ENCODE assay signal across 35 cellular contexts in genomic region chr3:16231983-16232382, GRCh38. TPM values are rescaled to one million over a fixed set of nuclear protein-coding genes. Genes with fewer than 3 reads are reported as not detected.
"Had no signal": no experiment of that assay in that cellular context is flagged by ENCODE, and none has a peak within 500 bp of the region (broad histone marks: within the 10 kb centered on the region; RNA-seq: fewer than 3 reads in every experiment).

No MANE protein-coding gene starts in this region.

- H3K4me3 Mint-ChIP-seq: activated CD4-positive, alpha-beta memory T cell treated with anti-CD3 and anti-CD28 coated beads for 36 hours; activated CD4-positive, alpha-beta T cell treated with anti-CD3 and anti-CD28 coated beads for 36 hours; activated CD4-positive, alpha-beta T cell treated with anti-CD3 and anti-CD28 coated beads, Interleukin-2, amount 10 ng/mL, durations not matched to agents 24 days and 14 days; activated CD8-positive, alpha-beta memory T cell treated with anti-CD3 and anti-CD28 coated beads, Interleukin-2, amount 10 ng/mL, durations not matched to agents 7 days and 5 days; activated CD8-positive, alpha-beta T cell treated with anti-CD3 and anti-CD28 coated beads, Interleukin-2, amount 10 ng/mL, durations not matched to agents 7 days and 5 days; activated naive CD4-positive, alpha-beta T cell treated with anti-CD3 and anti-CD28 coated beads for 36 hours; activated naive CD4-positive, alpha-beta T cell treated with anti-CD3 and anti-CD28 coated beads, Interleukin-2, amount 50 U/mL, for 24 hours; activated naive CD8-positive, alpha-beta T cell treated with anti-CD3 and anti-CD28 coated beads for 36 hours; activated naive CD8-positive, alpha-beta T cell treated with anti-CD3 and anti-CD28 coated beads, Interleukin-2, amount 50 U/mL, for 24 hours; activated T-helper 1 cell treated with anti-CD3 and anti-CD28 coated beads, Interleukin-12 subunit alpha, Interleukin-12 subunit beta, Interleukin-2, Interleukin-4 antibody, amounts not matched to agents 30 ng/mL and 10 ng/mL and 1 ng/mL, durations not matched to agents 14 hours and 24 hours and 36 hours; effector memory CD8-positive, alpha-beta T cell; T-helper 17 cell; T-helper 2 cell treated with Interferon-gamma antibody and Interleukin-4, amounts not matched to agents 5 μg/mL and 100 μg/mL, for 36 hours had no signal

- H3K9me3 Mint-ChIP-seq: activated CD4-positive, alpha-beta memory T cell treated with anti-CD3 and anti-CD28 coated beads for 36 hours; activated naive CD4-positive, alpha-beta T cell treated with anti-CD3 and anti-CD28 coated beads for 36 hours; activated naive CD4-positive, alpha-beta T cell treated with anti-CD3 and anti-CD28 coated beads, Interleukin-2, amount 50 U/mL, for 24 hours; activated naive CD8-positive, alpha-beta T cell treated with anti-CD3 and anti-CD28 coated beads for 36 hours; activated naive CD8-positive, alpha-beta T cell treated with anti-CD3 and anti-CD28 coated beads, Interleukin-2, amount 50 U/mL, for 24 hours; activated T-helper 1 cell treated with anti-CD3 and anti-CD28 coated beads, Interleukin-12 subunit alpha, Interleukin-12 subunit beta, Interleukin-2, Interleukin-4 antibody, amounts not matched to agents 30 ng/mL and 10 ng/mL and 1 ng/mL, durations not matched to agents 14 hours and 24 hours and 36 hours; activated T-helper 2 cell treated with anti-CD3 and anti-CD28 coated beads, Interferon-gamma antibody, Interleukin-2, Interleukin-4, amounts not matched to agents 10 μg/mL and 5 μg/mL and 100 μg/mL, durations not matched to agents 14 hours and 24 hours and 36 hours; effector memory CD8-positive, alpha-beta T cell; T-helper 2 cell treated with Interferon-gamma antibody and Interleukin-4, amounts not matched to agents 5 μg/mL and 100 μg/mL, for 36 hours had no signal

- DNase-seq: activated CD4-positive, alpha-beta memory T cell treated with anti-CD3 and anti-CD28 coated beads for 36 hours; activated CD4-positive, alpha-beta T cell treated with anti-CD3 and anti-CD28 coated beads for 36 hours; activated CD4-positive, alpha-beta T cell treated with anti-CD3 and anti-CD28 coated beads, Interleukin-2, amount 10 ng/mL, durations not matched to agents 24 days and 14 days; activated CD4-positive, CD25-positive, alpha-beta regulatory T cell; activated CD4-positive, CD25-positive, alpha-beta regulatory T cell treated with anti-CD3 and anti-CD28 coated beads, Interleukin-2, amount 50 U/mL, for 72 hours; activated CD8-positive, alpha-beta memory T cell treated with anti-CD3 and anti-CD28 coated beads, Interleukin-2, amount 10 ng/mL, durations not matched to agents 7 days and 5 days; activated CD8-positive, alpha-beta memory T cell treated with anti-CD3 and anti-CD28 coated beads, Interleukin-2, amount 50 U/mL, for 4 hours; activated CD8-positive, alpha-beta T cell treated with anti-CD3 and anti-CD28 coated beads, Interleukin-2, amount 10 ng/mL, durations not matched to agents 7 days and 5 days; activated effector memory CD4-positive, alpha-beta T cell treated with anti-CD3 and anti-CD28 coated beads, Interleukin-2, amount 50 U/mL, for 16 hours; activated naive CD4-positive, alpha-beta T cell treated with anti-CD3 and anti-CD28 coated beads for 36 hours; activated naive CD8-positive, alpha-beta T cell treated with anti-CD3 and anti-CD28 coated beads for 36 hours; activated naive CD8-positive, alpha-beta T cell treated with anti-CD3 and anti-CD28 coated beads, Interleukin-2, amount 50 U/mL, for 24 hours; activated T-cell treated with anti-CD3 and anti-CD28 coated beads, Interleukin-2, amount 50 U/mL, for 1 hour; activated T-cell treated with anti-CD3 and anti-CD28 coated beads, Interleukin-2, amount 50 U/mL, for 48 hours; adrenal gland; amygdala; aorta; body of pancreas; caudate nucleus; cortex of kidney; dermis blood vessel endothelial cell; effector CD4-positive, alpha-beta T cell; effector memory CD8-positive, alpha-beta T cell; esophagus squamous epithelium; glutamatergic neuron; heart left ventricle; T-helper 1 cell; T-helper 17 cell; T1000; WERI-Rb-1 had no signal

- H3K27ac Mint-ChIP-seq: activated CD4-positive, alpha-beta memory T cell treated with anti-CD3 and anti-CD28 coated beads for 36 hours; activated CD4-positive, alpha-beta T cell treated with anti-CD3 and anti-CD28 coated beads for 36 hours; activated CD4-positive, alpha-beta T cell treated with anti-CD3 and anti-CD28 coated beads, Interleukin-2, amount 10 ng/mL, durations not matched to agents 24 days and 14 days; activated CD8-positive, alpha-beta memory T cell treated with anti-CD3 and anti-CD28 coated beads, Interleukin-2, amount 10 ng/mL, durations not matched to agents 7 days and 5 days; activated CD8-positive, alpha-beta T cell treated with anti-CD3 and anti-CD28 coated beads, Interleukin-2, amount 10 ng/mL, durations not matched to agents 7 days and 5 days; activated naive CD4-positive, alpha-beta T cell treated with anti-CD3 and anti-CD28 coated beads for 36 hours; activated naive CD4-positive, alpha-beta T cell treated with anti-CD3 and anti-CD28 coated beads, Interleukin-2, amount 50 U/mL, for 24 hours; activated naive CD8-positive, alpha-beta T cell treated with anti-CD3 and anti-CD28 coated beads for 36 hours; activated naive CD8-positive, alpha-beta T cell treated with anti-CD3 and anti-CD28 coated beads, Interleukin-2, amount 50 U/mL, for 24 hours; activated T-helper 1 cell treated with anti-CD3 and anti-CD28 coated beads, Interleukin-12 subunit alpha, Interleukin-12 subunit beta, Interleukin-2, Interleukin-4 antibody, amounts not matched to agents 30 ng/mL and 10 ng/mL and 1 ng/mL, durations not matched to agents 14 hours and 24 hours and 36 hours; activated T-helper 2 cell treated with anti-CD3 and anti-CD28 coated beads, Interferon-gamma antibody, Interleukin-2, Interleukin-4, amounts not matched to agents 10 μg/mL and 5 μg/mL and 100 μg/mL, durations not matched to agents 14 hours and 24 hours and 36 hours; effector memory CD8-positive, alpha-beta T cell; T-helper 17 cell; T-helper 2 cell treated with Interferon-gamma antibody and Interleukin-4, amounts not matched to agents 5 μg/mL and 100 μg/mL, for 36 hours had no signal

- H3K4me1 ChIP-seq: adrenal gland, body of pancreas had no signal

- H3K9me3 ChIP-seq: adrenal gland, body of pancreas, esophagus squamous epithelium, heart left ventricle had no signal

- ATAC-seq: activated CD4-positive, alpha-beta T cell treated with anti-CD3 and anti-CD28 coated beads for 36 hours; activated CD8-positive, alpha-beta memory T cell treated with anti-CD3 and anti-CD28 coated beads, Interleukin-2, amount 10 ng/mL, durations not matched to agents 7 days and 5 days; activated CD8-positive, alpha-beta T cell treated with anti-CD3 and anti-CD28 coated beads, Interleukin-2, amount 10 ng/mL, durations not matched to agents 7 days and 5 days; activated naive CD8-positive, alpha-beta T cell treated with anti-CD3 and anti-CD28 coated beads, Interleukin-2, amount 50 U/mL, for 24 hours; body of pancreas; effector memory CD8-positive, alpha-beta T cell; heart left ventricle; T-helper 17 cell had no signal

- H3K4me1 Mint-ChIP-seq: activated CD4-positive, alpha-beta T cell treated with anti-CD3 and anti-CD28 coated beads for 36 hours; activated CD8-positive, alpha-beta memory T cell treated with anti-CD3 and anti-CD28 coated beads, Interleukin-2, amount 10 ng/mL, durations not matched to agents 7 days and 5 days; activated naive CD4-positive, alpha-beta T cell treated with anti-CD3 and anti-CD28 coated beads, Interleukin-2, amount 50 U/mL, for 24 hours; activated naive CD8-positive, alpha-beta T cell treated with anti-CD3 and anti-CD28 coated beads for 36 hours; activated naive CD8-positive, alpha-beta T cell treated with anti-CD3 and anti-CD28 coated beads, Interleukin-2, amount 50 U/mL, for 24 hours had no signal

- H3K27ac ChIP-seq: adrenal gland, body of pancreas, esophagus squamous epithelium, heart left ventricle, WERI-Rb-1 had no signal

- H3K4me3 ChIP-seq: adrenal gland, body of pancreas, esophagus squamous epithelium, heart left ventricle had no signal

- H3K36me3 ChIP-seq: adrenal gland, esophagus squamous epithelium, heart left ventricle, WERI-Rb-1 had no signal

- H3K36me3 Mint-ChIP-seq: activated CD4-positive, alpha-beta memory T cell treated with anti-CD3 and anti-CD28 coated beads for 36 hours; activated naive CD4-positive, alpha-beta T cell treated with anti-CD3 and anti-CD28 coated beads, Interleukin-2, amount 50 U/mL, for 24 hours; activated naive CD8-positive, alpha-beta T cell treated with anti-CD3 and anti-CD28 coated beads for 36 hours had no signal

- H3K27me3 ChIP-seq: adrenal gland, body of pancreas, heart left ventricle had no signal

RNA-seq across cellular contexts. Expression of gene GALNT15, which starts 57.5 kb away (rescaled TPM):
- total RNA-seq: activated CD4-positive, alpha-beta memory T cell treated with anti-CD3 and anti-CD28 coated beads for 36 hours; activated CD4-positive, alpha-beta T cell treated with anti-CD3 and anti-CD28 coated beads for 36 hours; activated CD4-positive, alpha-beta T cell treated with anti-CD3 and anti-CD28 coated beads, Interleukin-2, amount 10 ng/mL, durations not matched to agents 24 days and 14 days; activated CD8-positive, alpha-beta memory T cell treated with anti-CD3 and anti-CD28 coated beads for 36 hours; activated CD8-positive, alpha-beta memory T cell treated with anti-CD3 and anti-CD28 coated beads, Interleukin-2, amount 10 ng/mL, durations not matched to agents 7 days and 5 days; activated CD8-positive, alpha-beta T cell treated with anti-CD3 and anti-CD28 coated beads, Interleukin-2, amount 10 ng/mL, durations not matched to agents 7 days and 5 days; activated naive CD4-positive, alpha-beta T cell treated with anti-CD3 and anti-CD28 coated beads for 36 hours; activated naive CD8-positive, alpha-beta T cell treated with anti-CD3 and anti-CD28 coated beads for 36 hours; activated T-helper 1 cell treated with anti-CD3 and anti-CD28 coated beads, Interleukin-12 subunit alpha, Interleukin-12 subunit beta, Interleukin-2, Interleukin-4 antibody, amounts not matched to agents 30 ng/mL and 10 ng/mL and 1 ng/mL, durations not matched to agents 14 hours and 24 hours and 36 hours; activated T-helper 2 cell treated with anti-CD3 and anti-CD28 coated beads, Interferon-gamma antibody, Interleukin-2, Interleukin-4, amounts not matched to agents 10 μg/mL and 5 μg/mL and 100 μg/mL, durations not matched to agents 14 hours and 24 hours and 36 hours had no signal
